19 cellular contexts compared by ENCODE assay signal in genomic region chr11:86593833-86594232, GRCh38.
DNase-seq lines count a peak whose midpoint lies in the region; ATAC-seq and TF ChIP-seq lines count a peak whose summit lies in the region.
"Had no signal": no experiment of that assay in that cellular context is flagged by ENCODE, and none has a peak within 500 bp of the region (broad histone marks: within the 10 kb centered on the region; RNA-seq: fewer than 3 reads in every experiment).

No MANE protein-coding gene starts in this region.

- H3K4me3 Mint-ChIP-seq in natural killer cell treated with Interleukin-12 subunit alpha and Interleukin-12 subunit beta and Interleukin-15 and Interleukin-18, amount 100 ng/mL, for 72 hours: peak overlapping the region; percentile 80
- no peak overlapping the region for H3K4me3 Mint-ChIP-seq in natural killer cell
- no peak overlapping the region for H3K4me3 Mint-ChIP-seq in central memory CD8-positive, alpha-beta T cell
- peak overlapping the region; percentile 39 for H3K4me3 Mint-ChIP-seq in stimulated activated effector memory CD8-positive, alpha-beta T cell treated with anti-CD3 and anti-CD28 coated beads, Interleukin-12 subunit alpha, Interleukin-12 subunit beta, amount 100 ng/mL, for 72 hours
- H3K4me3 Mint-ChIP-seq: T-helper 17 cell had no signal

- no peak overlapping the region for H3K4me3 ChIP-seq in PC-3 (ENCODE audit: low read length)
- H3K4me3 ChIP-seq: prostate gland, SJSA1, stomach, tibial artery had no signal

- H3K79me2 ChIP-seq in PC-3 (ENCODE audit: low read length): no peaks in the 10 kb centered on the region

- H3K27me3 Mint-ChIP-seq in natural killer cell treated with Interleukin-12 subunit alpha and Interleukin-12 subunit beta and Interleukin-15 and Interleukin-18, amount 100 ng/mL, for 72 hours: peaks cover 1 to 3% of the 10 kb centered on the region in 2 donors
- H3K27me3 Mint-ChIP-seq in natural killer cell (ENCODE audit: low read depth in 2 of 2): peaks cover 0 to 6% of the 10 kb centered on the region in 2 donors
- no peaks in the 10 kb centered on the region for H3K27me3 Mint-ChIP-seq in central memory CD8-positive, alpha-beta T cell
- H3K27me3 Mint-ChIP-seq: brain; effector memory CD8-positive, alpha-beta T cell; T-helper 17 cell had no signal

- H3K27ac Mint-ChIP-seq in natural killer cell treated with Interleukin-12 subunit alpha and Interleukin-12 subunit beta and Interleukin-15 and Interleukin-18, amount 100 ng/mL, for 72 hours: peak overlapping the region; percentile 89 to 95
- H3K27ac Mint-ChIP-seq in natural killer cell: no peak overlapping the region
- peak overlapping the region; percentile 68 for H3K27ac Mint-ChIP-seq in central memory CD8-positive, alpha-beta T cell (ENCODE audit: low read depth)
- H3K27ac Mint-ChIP-seq in stimulated activated effector memory CD8-positive, alpha-beta T cell treated with anti-CD3 and anti-CD28 coated beads, Interleukin-12 subunit alpha, Interleukin-12 subunit beta, amount 100 ng/mL, for 72 hours: no peak overlapping the region
- H3K27ac Mint-ChIP-seq: T-helper 17 cell had no signal

- H3K9ac ChIP-seq in PC-3 (ENCODE audit: low read length): peak overlapping the region; percentile 58

- H2AFZ ChIP-seq in PC-3 (ENCODE audit: low read length): no peak overlapping the region

- H3F3A ChIP-seq in PC-3 (ENCODE audit: low read length, unreplicated experiment): peaks cover 14% of the 10 kb centered on the region

- peaks cover under 1% of the 10 kb centered on the region for H3K36me3 Mint-ChIP-seq in natural killer cell treated with Interleukin-12 subunit alpha and Interleukin-12 subunit beta and Interleukin-15 and Interleukin-18, amount 100 ng/mL, for 72 hours
- H3K36me3 Mint-ChIP-seq in natural killer cell: no peaks in the 10 kb centered on the region
- H3K36me3 Mint-ChIP-seq in central memory CD8-positive, alpha-beta T cell (ENCODE audit: insufficient read depth): no peaks in the 10 kb centered on the region
- H3K36me3 Mint-ChIP-seq in stimulated activated effector memory CD8-positive, alpha-beta T cell treated with anti-CD3 and anti-CD28 coated beads, Interleukin-12 subunit alpha, Interleukin-12 subunit beta, amount 100 ng/mL, for 72 hours: no peaks in the 10 kb centered on the region
- H3K36me3 Mint-ChIP-seq: brain had no signal

- no peak for ATAC-seq in natural killer cell treated with Interleukin-12 subunit alpha and Interleukin-12 subunit beta and Interleukin-15 and Interleukin-18, amount 100 ng/mL, for 72 hours
- ATAC-seq in natural killer cell: no peak
- ATAC-seq in PC-3: peak; percentile 42
- no peak for ATAC-seq in central memory CD8-positive, alpha-beta T cell (replicated peaks; ENCODE audit: extremely low read depth, poor library complexity, severe bottlenecking)
- ATAC-seq in stimulated activated effector memory CD8-positive, alpha-beta T cell treated with anti-CD3 and anti-CD28 coated beads, Interleukin-12 subunit alpha, Interleukin-12 subunit beta, amount 100 ng/mL, for 72 hours: no peak
- ATAC-seq in GM21529 (IDR thresholded peaks at IDR 0.05; ENCODE audit: unreplicated experiment): no peak

- H4K20me1 ChIP-seq in PC-3 (ENCODE audit: low read length): no peaks in the 10 kb centered on the region

- H3K4me2 ChIP-seq in PC-3 (ENCODE audit: low read length): peak overlapping the region; percentile 71

- POLR2A ChIA-PET in PC-3 (lab: Charles Lee; ENCODE audit: unreplicated experiment): no interaction called here

- no peaks in the 10 kb centered on the region for H3K9me3 ChIP-seq in PC-3 (ENCODE audit: low read length)
- H3K9me3 ChIP-seq: neutrophil, prostate gland, SJSA1, stomach, tibial artery had no signal

- no peaks in the 10 kb centered on the region for H3K9me2 ChIP-seq in PC-3 (replicated peaks; ENCODE audit: low read length)

- TF ChIP-seq CTCF in natural killer cell (IDR thresholded peaks at IDR 0.05) (no peak), PC-3 (conservative IDR thresholded peaks at IDR 0.05; ENCODE audit: low read depth, low read length) (no peak)

- intact Hi-C loops in natural killer cell (cut with micrococcal nuclease): no loop called here
- intact Hi-C loops in PC-3 (cut with micrococcal nuclease): loop anchor here (2.0 to 5.0 kb wide), 3 partner anchors 13 to 132 kb away; no protein-coding TSS in a partner anchor

- no peaks in the 10 kb centered on the region for H3K36me3 ChIP-seq in PC-3 (ENCODE audit: low read depth, low read length)
- H3K36me3 ChIP-seq: neutrophil, prostate gland, SJSA1, stomach, tibial artery had no signal

- H3K4me1 ChIP-seq in PC-3 (ENCODE audit: insufficient read depth, low read length): peaks cover 39% of the 10 kb centered on the region
- H3K4me1 ChIP-seq: prostate gland had no signal

- peak overlapping the region; percentile 95 for H3K27ac ChIP-seq in PC-3 (ENCODE audit: low read length)
- H3K27ac ChIP-seq: neutrophil, prostate gland, tibial artery had no signal

- DNase-seq in natural killer cell treated with Interleukin-12 subunit alpha and Interleukin-12 subunit beta and Interleukin-15 and Interleukin-18, amount 100 ng/mL, for 72 hours (ENCODE audit: low spot score): no peak
- DNase-seq in natural killer cell (no peak), PC-3 (peak; percentile 43), NCI-H69 (lab: John Stamatoyannopoulos, UW) (no peak), RKO (ENCODE audit: low spot score) (no peak)
- no peak for DNase-seq in central memory CD8-positive, alpha-beta T cell (ENCODE audit: low spot score in 2 of 2)
- no peak for DNase-seq in stimulated activated effector memory CD8-positive, alpha-beta T cell treated with anti-CD3 and anti-CD28 coated beads, Interleukin-12 subunit alpha, Interleukin-12 subunit beta, amount 100 ng/mL, for 72 hours (ENCODE audit: low spot score in 2 of 2)
- DNase-seq: activated CD4-positive, alpha-beta T cell treated with anti-CD3 and anti-CD28 coated beads for 4 hours; C1 segment of cervical spinal cord; effector memory CD8-positive, alpha-beta T cell; NCI-H1436; stomach; T-helper 17 cell; tibial artery had no signal

- BruUV-seq in PC-3 (replicated peaks; lab: Mats Ljungman, UMichigan): no TSS peak

- CTCF ChIA-PET in PC-3 (lab: Charles Lee): no interaction called here

- H3K4me1 Mint-ChIP-seq in natural killer cell treated with Interleukin-12 subunit alpha and Interleukin-12 subunit beta and Interleukin-15 and Interleukin-18, amount 100 ng/mL, for 72 hours (ENCODE audit: low read depth in 2 of 2): peaks cover 40 to 41% of the 10 kb centered on the region in 2 donors
- peaks cover 14% of the 10 kb centered on the region in 2 donors for H3K4me1 Mint-ChIP-seq in natural killer cell
- H3K4me1 Mint-ChIP-seq in central memory CD8-positive, alpha-beta T cell: peaks cover 15% of the 10 kb centered on the region
- peaks cover 19% of the 10 kb centered on the region for H3K4me1 Mint-ChIP-seq in stimulated activated effector memory CD8-positive, alpha-beta T cell treated with anti-CD3 and anti-CD28 coated beads, Interleukin-12 subunit alpha, Interleukin-12 subunit beta, amount 100 ng/mL, for 72 hours

- no peaks in the 10 kb centered on the region for H3K27me3 ChIP-seq in PC-3 (ENCODE audit: low read length)
- H3K27me3 ChIP-seq: neutrophil, SJSA1, stomach, tibial artery had no signal

- H3K9me3 Mint-ChIP-seq in natural killer cell treated with Interleukin-12 subunit alpha and Interleukin-12 subunit beta and Interleukin-15 and Interleukin-18, amount 100 ng/mL, for 72 hours: no peaks in the 10 kb centered on the region
- H3K9me3 Mint-ChIP-seq in natural killer cell: no peaks in the 10 kb centered on the region
- H3K9me3 Mint-ChIP-seq in central memory CD8-positive, alpha-beta T cell: no peaks in the 10 kb centered on the region
- no peaks in the 10 kb centered on the region for H3K9me3 Mint-ChIP-seq in stimulated activated effector memory CD8-positive, alpha-beta T cell treated with anti-CD3 and anti-CD28 coated beads, Interleukin-12 subunit alpha, Interleukin-12 subunit beta, amount 100 ng/mL, for 72 hours
- H3K9me3 Mint-ChIP-seq: effector memory CD8-positive, alpha-beta T cell had no signal

Comparison
In these comparisons a context has a peak if more than half of its experiments do, and no peak if none do; other contexts are left out.
1. H3K27ac Mint-ChIP-seq: peak in natural killer cell treated with Interleukin-12 subunit alpha and Interleukin-12 subunit beta and Interleukin-15 and Interleukin-18, amount 100 ng/mL, for 72 hours (2 of 2) and central memory CD8-positive, alpha-beta T cell (single experiment); none in natural killer cell (0 of 2) and stimulated activated effector memory CD8-positive, alpha-beta T cell treated with anti-CD3 and anti-CD28 coated beads, Interleukin-12 subunit alpha, Interleukin-12 subunit beta, amount 100 ng/mL, for 72 hours (single experiment).
2. H3K4me3 Mint-ChIP-seq: peak in natural killer cell treated with Interleukin-12 subunit alpha and Interleukin-12 subunit beta and Interleukin-15 and Interleukin-18, amount 100 ng/mL, for 72 hours (single experiment) and stimulated activated effector memory CD8-positive, alpha-beta T cell treated with anti-CD3 and anti-CD28 coated beads, Interleukin-12 subunit alpha, Interleukin-12 subunit beta, amount 100 ng/mL, for 72 hours (single experiment); none in natural killer cell (single experiment) and central memory CD8-positive, alpha-beta T cell (single experiment).